ENCODE assay signal across 1 cellular context in the genomic region with DNA sequence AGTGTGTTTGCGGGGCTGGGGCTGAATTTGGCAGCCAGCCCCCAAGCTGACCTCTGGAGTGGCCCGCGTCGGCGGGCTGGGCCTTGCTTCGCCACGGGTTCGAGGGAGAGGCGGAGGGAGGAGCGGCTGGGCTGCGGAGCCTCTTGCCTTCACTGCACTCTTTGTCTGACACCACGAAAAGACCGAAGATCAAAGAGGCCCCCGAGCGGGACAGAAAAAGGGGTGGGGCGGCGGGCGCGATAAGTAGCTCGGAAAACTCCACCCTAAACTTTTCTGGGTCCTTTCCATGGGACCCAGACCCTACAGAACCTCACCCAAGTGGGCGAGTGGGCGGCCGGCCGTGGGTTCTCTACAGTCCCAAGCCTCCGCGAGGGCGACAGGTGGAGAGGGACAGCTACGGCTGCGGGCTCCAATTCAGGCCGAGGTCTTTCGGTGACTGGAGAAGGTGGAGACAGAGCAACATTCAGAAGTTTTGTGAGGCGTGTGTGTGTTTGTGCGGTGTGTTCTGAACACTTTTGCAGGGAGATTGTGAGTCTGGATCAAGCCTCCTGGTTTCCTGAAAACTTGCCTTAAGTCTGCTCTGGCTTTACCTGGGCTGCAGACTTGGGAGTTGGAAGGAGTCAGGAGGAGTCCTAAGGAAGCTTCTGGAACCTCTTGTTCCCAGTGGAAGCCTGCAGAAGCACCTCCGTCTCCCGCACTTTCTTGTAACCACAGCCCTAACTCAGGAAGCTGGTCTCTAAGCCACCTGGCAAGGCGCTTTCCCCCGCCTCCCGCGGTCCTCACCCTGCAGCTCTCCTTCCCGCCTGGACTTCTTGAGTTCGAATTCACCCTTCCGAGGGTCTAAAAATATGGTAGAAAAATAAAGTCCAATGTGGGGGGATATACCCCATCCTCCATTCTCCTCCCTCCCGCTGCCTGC.
TF ChIP-seq lines count a peak whose summit lies in the region.

No MANE protein-coding gene starts in this region.

TF ChIP-seq in H1, 55 proteins besides CTCF, POLR2A, EP300 and RAD21 (continued from another document):
- peak; percentile 73 for TF ChIP-seq E2F6 (IDR thresholded peaks at IDR 0.05)
- TF ChIP-seq, protein P1, sequence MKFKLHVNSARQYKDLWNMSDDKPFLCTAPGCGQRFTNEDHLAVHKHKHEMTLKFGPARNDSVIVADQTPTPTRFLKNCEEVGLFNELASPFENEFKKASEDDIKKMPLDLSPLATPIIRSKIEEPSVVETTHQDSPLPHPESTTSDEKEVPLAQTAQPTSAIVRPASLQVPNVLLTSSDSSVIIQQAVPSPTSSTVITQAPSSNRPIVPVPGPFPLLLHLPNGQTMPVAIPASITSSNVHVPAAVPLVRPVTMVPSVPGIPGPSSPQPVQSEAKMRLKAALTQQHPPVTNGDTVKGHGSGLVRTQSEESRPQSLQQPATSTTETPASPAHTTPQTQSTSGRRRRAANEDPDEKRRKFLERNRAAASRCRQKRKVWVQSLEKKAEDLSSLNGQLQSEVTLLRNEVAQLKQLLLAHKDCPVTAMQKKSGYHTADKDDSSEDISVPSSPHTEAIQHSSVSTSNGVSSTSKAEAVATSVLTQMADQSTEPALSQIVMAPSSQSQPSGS (IDR thresholded peaks at IDR 0.05; ENCODE audit: low read length): no peak
- no peak for TF ChIP-seq POU5F1 (IDR thresholded peaks at IDR 0.05; ENCODE audit: low read depth, low read length)
- peak; percentile 9 for TF ChIP-seq ASH2L (IDR thresholded peaks at IDR 0.05; ENCODE audit: low read length)
- TF ChIP-seq HDAC6 (IDR thresholded peaks at IDR 0.05; ENCODE audit: low read depth, low read length): no peak
- TF ChIP-seq NANOG (IDR thresholded peaks at IDR 0.05; ENCODE audit: insufficient read depth, low read depth, low read length, poor library complexity, severe bottlenecking): no peak
- no peak for TF ChIP-seq BRCA1 (IDR thresholded peaks at IDR 0.05; ENCODE audit: low read depth, low read length)
- TF ChIP-seq SIRT6 (IDR thresholded peaks at IDR 0.05; ENCODE audit: low read length): no peak
- TF ChIP-seq EGR1 (IDR thresholded peaks at IDR 0.05; ENCODE audit: borderline replicate concordance, low read depth, low read length): peak; percentile 57
- TF ChIP-seq YY1 (IDR thresholded peaks at IDR 0.05; ENCODE audit: low read depth, low read length): no peak
- TF ChIP-seq CHD1 (IDR thresholded peaks at IDR 0.05; ENCODE audit: low read depth, low read length): no peak
- TF ChIP-seq CREB1 (IDR thresholded peaks at IDR 0.05): no peak
- peak; percentile 27; the same call in 1 of the 2 replicates for TF ChIP-seq SP1 (IDR thresholded peaks at IDR 0.05; ENCODE audit: low read depth, low read length)
- no peak for TF ChIP-seq JUND (IDR thresholded peaks at IDR 0.05; ENCODE audit: low read length)
- TF ChIP-seq MAFK (IDR thresholded peaks at IDR 0.05; ENCODE audit: low read depth, low read length): no peak
- no peak for TF ChIP-seq RFX5 (IDR thresholded peaks at IDR 0.05; ENCODE audit: borderline replicate concordance, low read depth, low read length)
- TF ChIP-seq TCF12 (IDR thresholded peaks at IDR 0.05; ENCODE audit: low read depth, low read length): peak; percentile 98
TF ChIP-seq in H1: peak in this region for 9.
